In genomic region chr16:4475880-4476790, GRCh38 we compare ENCODE assay signal across 8 cellular contexts. TPM values are rescaled to one million over a fixed set of nuclear protein-coding genes. Genes with fewer than 3 reads are reported as not detected.
DNase-seq lines count a peak whose midpoint lies in the region; ATAC-seq and TF ChIP-seq lines count a peak whose summit lies in the region.

A gene with protein sequence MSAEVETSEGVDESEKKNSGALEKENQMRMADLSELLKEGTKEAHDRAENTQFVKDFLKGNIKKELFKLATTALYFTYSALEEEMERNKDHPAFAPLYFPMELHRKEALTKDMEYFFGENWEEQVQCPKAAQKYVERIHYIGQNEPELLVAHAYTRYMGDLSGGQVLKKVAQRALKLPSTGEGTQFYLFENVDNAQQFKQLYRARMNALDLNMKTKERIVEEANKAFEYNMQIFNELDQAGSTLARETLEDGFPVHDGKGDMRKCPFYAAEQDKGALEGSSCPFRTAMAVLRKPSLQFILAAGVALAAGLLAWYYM (plus strand): TSS chr16:4476398. CDS start chr16:4505525, 29,127 bp downstream.

- TF ChIP-seq CTCF in fibroblast of lung (conservative IDR thresholded peaks at IDR 0.05 in 1 of 2, IDR thresholded peaks at IDR 0.05 in 1 of 2; ENCODE audit: low read depth in 1 of 2, low read length in 2 of 2) = peak; percentile 34 to 38

- H3K9me3 Mint-ChIP-seq in naive thymus-derived CD8-positive, alpha-beta T cell = peaks cover 0 to 2% (median 0%) of the 10 kb centered on the region in 9 donors

- H3K4me2 ChIP-seq in Karpas-422 (ENCODE audit: low read depth, low read length, poor library complexity, severe bottlenecking) (peak within 1 kb of the TSS; percentile 100), fibroblast of lung (ENCODE audit: extremely low read depth, insufficient read depth, low read length) (peak within 1 kb of the TSS; percentile 80)

- peak within 1 kb of the TSS; percentile 100 for H3K4me3 ChIP-seq in Karpas-422 (ENCODE audit: low read length)
- H3K4me3 ChIP-seq in fibroblast of lung (replicated peaks in 1 of 4; ENCODE audit: control extremely low read depth in 1 of 4, insufficient read depth in 1 of 4, low read depth in 3 of 4, low read length in 4 of 4) = peak within 1 kb of the TSS; percentile 65 to 96 (median 78)

- H3K27me3 Mint-ChIP-seq in naive thymus-derived CD8-positive, alpha-beta T cell = no peaks in the 10 kb centered on the region

- peaks cover 0 to 12% (median 3%) of the 10 kb centered on the region in 3 donors for H3K36me3 Mint-ChIP-seq in naive thymus-derived CD8-positive, alpha-beta T cell

- H3K9me3 ChIP-seq in Karpas-422 (ENCODE audit: low read length) = no peaks in the 10 kb centered on the region
- no peaks in the 10 kb centered on the region for H3K9me3 ChIP-seq in fibroblast of lung (ENCODE audit: control insufficient read depth, insufficient read depth, low read depth, low read length)

- POLR2A ChIA-PET in naive thymus-derived CD8-positive, alpha-beta T cell (lab: Charles Lee) = interaction anchor here (0.6 to 10.5 kb wide), 24 partner anchors 9 to 1590 kb away, joined by 3 to 324 read pairs (median 4); partner anchors contain the start of genes CDIP1, CORO7 and NUDT16L1

- H2AFZ ChIP-seq in Karpas-422 (ENCODE audit: low read length) (no peak within 1 kb of the TSS; the same call in 1 of the 2 replicates), fibroblast of lung (ENCODE audit: low read length) (peak within 1 kb of the TSS; percentile 91)

- peak within 1 kb of the TSS; percentile 85 to 97 (median 91) for H3K4me3 Mint-ChIP-seq in naive thymus-derived CD8-positive, alpha-beta T cell

- peak within 1 kb of the TSS; percentile 89 to 96 (median 94) for H3K27ac Mint-ChIP-seq in naive thymus-derived CD8-positive, alpha-beta T cell

- H3K79me2 ChIP-seq in Karpas-422 (ENCODE audit: low read length) (peaks cover 64% of the 10 kb centered on the region), fibroblast of lung (ENCODE audit: control insufficient read depth, insufficient read depth, low read length) (peaks cover 20% of the 10 kb centered on the region)

- ATAC-seq in GM21825 (IDR thresholded peaks at IDR 0.05; ENCODE audit: unreplicated experiment) = peak; percentile 87
- peak; percentile 77 to 80 for ATAC-seq in naive thymus-derived CD8-positive, alpha-beta T cell

- H4K20me1 ChIP-seq in Karpas-422 (ENCODE audit: insufficient read depth, low read depth, low read length) (no peaks in the 10 kb centered on the region; the same call in 1 of the 2 replicates), fibroblast of lung (ENCODE audit: control insufficient read depth, extremely low read depth, insufficient read depth, low read length) (no peaks in the 10 kb centered on the region)

- peaks cover 16 to 60% (median 50%) of the 10 kb centered on the region in 4 donors for H3K4me1 Mint-ChIP-seq in naive thymus-derived CD8-positive, alpha-beta T cell

- H3K9ac ChIP-seq in Karpas-422 (ENCODE audit: low read length) = peak within 1 kb of the TSS; percentile 86
- H3K9ac ChIP-seq in fibroblast of lung (ENCODE audit: insufficient read depth, low read length) = peak within 1 kb of the TSS; percentile 72

- H3K27ac ChIP-seq in Karpas-422 (ENCODE audit: low read length) = peak within 1 kb of the TSS; percentile 89
- peak within 1 kb of the TSS; percentile 52 for H3K27ac ChIP-seq in fibroblast of lung (ENCODE audit: insufficient read depth, low read length)

- peak; percentile 95 for DNase-seq in Daoy (ENCODE audit: low read depth)
- peak; percentile 98 for DNase-seq in Karpas-422
- peak; percentile 84 for DNase-seq in RPMI7951 (ENCODE audit: low read depth)
- DNase-seq in activated T-helper 1 cell treated with anti-CD3 and anti-CD28 coated beads, Interleukin-2, amount 50 U/mL, for 16 hours (ENCODE audit: low read depth in 1 of 2, low spot score in 1 of 2) = peak; percentile 88 to 92
- DNase-seq in fibroblast of lung (ENCODE audit: low read depth in 2 of 2) = peak; percentile 85 to 87
- peak; percentile 87 to 94 (median 92) for DNase-seq in naive thymus-derived CD8-positive, alpha-beta T cell
- peak; percentile 88 for DNase-seq in stimulated activated naive CD4-positive, alpha-beta T cell treated with Interleukin-2 at 50 U/mL for 16 hours (lab: John Stamatoyannopoulos, UW)

- H3K9me2 ChIP-seq in Karpas-422 (replicated peaks; ENCODE audit: insufficient read depth, low read length) = no peaks in the 10 kb centered on the region

- peaks cover 39% of the 10 kb centered on the region for H3K4me1 ChIP-seq in Karpas-422 (ENCODE audit: low read length)
- peaks cover 2% of the 10 kb centered on the region for H3K4me1 ChIP-seq in fibroblast of lung (ENCODE audit: control insufficient read depth, extremely low read depth, insufficient read depth, low read length)

- H3K27me3 ChIP-seq in Karpas-422 (ENCODE audit: low read length) (no peaks in the 10 kb centered on the region), fibroblast of lung (ENCODE audit: control insufficient read depth, insufficient read depth, low read length) (no peaks in the 10 kb centered on the region)

- H3K36me3 ChIP-seq in Karpas-422 (ENCODE audit: insufficient read depth, low read length) = no peaks in the 10 kb centered on the region
- no peaks in the 10 kb centered on the region for H3K36me3 ChIP-seq in fibroblast of lung (ENCODE audit: control insufficient read depth, insufficient read depth, low read length)

RNA-seq across cellular contexts. Expression of the gene that starts here (rescaled TPM):
- total RNA-seq in Daoy (2014; rRNA removed; shearing (Covaris generic)) = 38.6 and 41.3 TPM in 2 replicates
- total RNA-seq in Karpas-422 (2014; rRNA removed; shearing (Covaris generic); ENCODE audit: low replicate concordance) = 50.1 and 76.2 TPM in 2 replicates
- 39.8 and 44.8 TPM in 2 replicates for total RNA-seq in RPMI7951 (2014; rRNA removed; shearing (Covaris generic))
- 40.0 and 40.6 TPM in 2 replicates for total RNA-seq in fibroblast of lung
- polyA plus RNA-seq in fibroblast of lung = 45.7 and 54.7 TPM in 2 replicates
- 57.1 and 71.2 TPM in 2 replicates for polyA plus RNA-seq in fibroblast of lung (2012)
- 63.8 and 107 TPM in 2 replicates for polyA minus RNA-seq in fibroblast of lung (ENCODE audit: low replicate concordance)
- 10 to 100 TPM; 64.3 to 71.9 TPM for total RNA-seq in naive thymus-derived CD8-positive, alpha-beta T cell
- 100 to 1,000 TPM; 123 to 210 (median 145) TPM for polyA plus RNA-seq in naive thymus-derived CD8-positive, alpha-beta T cell

Comparison
In these comparisons a context has a peak if more than half of its experiments do, and no peak if none do; other contexts are left out.
1. Peak in every context shown above with its lines: DNase-seq, ATAC-seq, H3K4me3 ChIP-seq and H3K27ac ChIP-seq.